13 cellular contexts compared by ENCODE assay signal in the genomic region with DNA sequence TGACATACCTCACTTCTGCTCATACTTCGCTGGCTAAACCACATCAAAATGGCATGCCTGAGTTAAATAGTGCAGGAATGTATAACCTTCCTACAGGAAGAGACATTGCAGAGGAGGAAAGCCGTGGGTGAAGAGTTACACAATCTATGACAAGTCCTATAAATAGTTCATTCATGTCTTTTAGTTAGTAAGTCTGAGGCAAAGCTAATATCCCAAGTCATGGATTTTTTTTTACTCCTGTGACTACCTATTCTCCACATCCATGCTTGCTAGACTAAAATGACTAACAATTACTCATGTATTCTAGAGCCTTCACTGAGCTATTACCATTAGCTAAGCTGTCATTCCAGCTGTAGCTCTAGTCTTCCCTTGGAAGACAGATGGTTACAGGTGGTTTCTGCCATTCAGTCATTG.
A peak's percentile ranks its signal among the peaks of the same experiment; 100 is the strongest.
DNase-seq lines count a peak whose midpoint lies in the region; TF ChIP-seq lines count a peak whose summit lies in the region.
"Had no signal": no experiment of that assay in that cellular context is flagged by ENCODE, and none has a peak within 500 bp of the region (broad histone marks: within the 10 kb centered on the region; RNA-seq: fewer than 3 reads in every experiment).

No MANE protein-coding gene starts in this region.

- no peaks in the 10 kb centered on the region for H3K9me3 ChIP-seq in fibroblast of lung (ENCODE audit: control insufficient read depth, insufficient read depth, low read depth, low read length)

- H3K4me3 ChIP-seq in fibroblast of lung (replicated peaks in 1 of 4; ENCODE audit: control extremely low read depth in 1 of 4, insufficient read depth in 1 of 4, low read depth in 3 of 4, low read length in 4 of 4) (no peak overlapping the region), skeletal muscle cell (ENCODE audit: low read depth, low read length) (no peak overlapping the region)

- H3K27me3 ChIP-seq in fibroblast of lung (ENCODE audit: control insufficient read depth, insufficient read depth, low read length) = no peaks in the 10 kb centered on the region

- no peak overlapping the region for H3K27ac ChIP-seq in fibroblast of lung (ENCODE audit: insufficient read depth, low read length)
- H3K27ac ChIP-seq: 22Rv1 had no signal

- no peak overlapping the region for H2AFZ ChIP-seq in fibroblast of lung (ENCODE audit: low read length)

- H3K9ac ChIP-seq in fibroblast of lung (ENCODE audit: insufficient read depth, low read length) = no peak overlapping the region

- peak overlapping the region; percentile 41 for H3K4me2 ChIP-seq in fibroblast of lung (ENCODE audit: extremely low read depth, insufficient read depth, low read length)

- no peaks in the 10 kb centered on the region for H3K79me2 ChIP-seq in fibroblast of lung (ENCODE audit: control insufficient read depth, insufficient read depth, low read length)

- peaks cover 26% of the 10 kb centered on the region for H3K4me1 ChIP-seq in fibroblast of lung (ENCODE audit: control insufficient read depth, extremely low read depth, insufficient read depth, low read length)

- TF ChIP-seq CTCF in fibroblast of lung (conservative IDR thresholded peaks at IDR 0.05 in 1 of 2, IDR thresholded peaks at IDR 0.05 in 1 of 2; ENCODE audit: low read depth in 1 of 2, low read length in 2 of 2) = no peak

- DNase-seq in DMS 273 (lab: John Stamatoyannopoulos, UW; ENCODE audit: unreplicated experiment) (peak; percentile 27), DMS 273 treated with DMSO at 0.1 percent for 48 hours (lab: John Stamatoyannopoulos, UW) (no peak), RPMI7951 (ENCODE audit: low read depth) (peak; percentile 96), fibroblast of lung (ENCODE audit: low read depth in 2 of 2) (peak; percentile 71 to 99), skeletal muscle cell (ENCODE audit: low read depth) (peak; percentile 84), NCI-H2029 treated with DMSO at 0.1 percent for 48 hours (lab: John Stamatoyannopoulos, UW) (no peak), foreskin melanocyte (no peak), KG1 (lab: John Stamatoyannopoulos, UW) (no peak)
- DNase-seq: amygdala, KBM-7, NCI-H446, T-helper 1 cell had no signal

- H3K36me3 ChIP-seq in fibroblast of lung (ENCODE audit: control insufficient read depth, insufficient read depth, low read length) = no peaks in the 10 kb centered on the region

- no peaks in the 10 kb centered on the region for H4K20me1 ChIP-seq in fibroblast of lung (ENCODE audit: control insufficient read depth, extremely low read depth, insufficient read depth, low read length)

Comparison
In these comparisons a context has a peak if more than half of its experiments do, and no peak if none do; other contexts are left out.
1. DNase-seq: peak in DMS 273 (single experiment), RPMI7951 (single experiment), fibroblast of lung (2 of 2) and skeletal muscle cell (single experiment); none in DMS 273 treated with DMSO at 0.1 percent for 48 hours (single experiment), NCI-H2029 treated with DMSO at 0.1 percent for 48 hours (single experiment), foreskin melanocyte (single experiment) and KG1 (single experiment).